In genomic region chr14:50520947-50521815, GRCh38 we compare ENCODE assay signal across 8 cellular contexts. TPM values are rescaled to one million over a fixed set of nuclear protein-coding genes. Genes with fewer than 3 reads are reported as not detected.
A peak's percentile ranks its signal among the peaks of the same experiment; 100 is the strongest.
DNase-seq lines count a peak whose midpoint lies in the region; ATAC-seq, FAIRE-seq and TF ChIP-seq lines count a peak whose summit lies in the region.

No MANE protein-coding gene starts in this region.

- peaks cover 12% of the 10 kb centered on the region for H3K36me3 Mint-ChIP-seq in stimulated activated effector memory CD8-positive, alpha-beta T cell treated with anti-CD3 and anti-CD28 coated beads, Interleukin-12 subunit alpha, Interleukin-12 subunit beta, amount 100 ng/mL, for 72 hours

- H3K4me1 Mint-ChIP-seq in stimulated activated effector memory CD8-positive, alpha-beta T cell treated with anti-CD3 and anti-CD28 coated beads, Interleukin-12 subunit alpha, Interleukin-12 subunit beta, amount 100 ng/mL, for 72 hours = peaks cover 48% of the 10 kb centered on the region

- H3K27ac Mint-ChIP-seq in stimulated activated effector memory CD8-positive, alpha-beta T cell treated with anti-CD3 and anti-CD28 coated beads, Interleukin-12 subunit alpha, Interleukin-12 subunit beta, amount 100 ng/mL, for 72 hours = peak overlapping the region; percentile 95

- peak overlapping the region; percentile 57 for H3K4me3 Mint-ChIP-seq in stimulated activated effector memory CD8-positive, alpha-beta T cell treated with anti-CD3 and anti-CD28 coated beads, Interleukin-12 subunit alpha, Interleukin-12 subunit beta, amount 100 ng/mL, for 72 hours

- no peak overlapping the region for H3K4me3 ChIP-seq in right atrium auricular region
- H3K4me3 ChIP-seq in kidney (ENCODE audit: low read length in 2 of 2) = no peak overlapping the region

- ATAC-seq in GM21381 (IDR thresholded peaks at IDR 0.05; ENCODE audit: unreplicated experiment) = peak; percentile 65
- peak; percentile 92 for ATAC-seq in stimulated activated effector memory CD8-positive, alpha-beta T cell treated with anti-CD3 and anti-CD28 coated beads, Interleukin-12 subunit alpha, Interleukin-12 subunit beta, amount 100 ng/mL, for 72 hours

- H3K9me3 ChIP-seq in right atrium auricular region (no peaks in the 10 kb centered on the region), kidney (ENCODE audit: control insufficient read depth in 1 of 2, low read length in 2 of 2) (no peaks in the 10 kb centered on the region)

- no peak for FAIRE-seq in kidney (lab: Jason Lieb, UNC)

- intact Hi-C loops in kidney (cut with DNase I) = no loop called here

- TF ChIP-seq CTCF in right atrium auricular region (IDR thresholded peaks at IDR 0.05) = no peak
- no peak for TF ChIP-seq CTCF in kidney (IDR thresholded peaks at IDR 0.05; ENCODE audit: borderline replicate concordance, extremely low read depth, insufficient read depth)

- no peaks in the 10 kb centered on the region for H3K36me3 ChIP-seq in right atrium auricular region
- no peaks in the 10 kb centered on the region for H3K36me3 ChIP-seq in kidney (ENCODE audit: control insufficient read depth in 1 of 2, insufficient read depth in 2 of 2, low read length in 2 of 2)

- peak overlapping the region; percentile 4 to 11 for H3K27ac ChIP-seq in right atrium auricular region
- H3K27ac ChIP-seq in kidney (ENCODE audit: low read depth in 2 of 2, low read length in 2 of 2) = no peak overlapping the region

- H3K4me1 ChIP-seq in right atrium auricular region (peaks cover 0 to 9% of the 10 kb centered on the region in 2 donors), kidney (ENCODE audit: control insufficient read depth in 1 of 2, insufficient read depth in 1 of 2, low read depth in 1 of 2, low read length in 2 of 2) (peaks cover 6% of the 10 kb centered on the region in 2 donors)

- no peaks in the 10 kb centered on the region for H3K27me3 ChIP-seq in right atrium auricular region

- H3K9me3 Mint-ChIP-seq in stimulated activated effector memory CD8-positive, alpha-beta T cell treated with anti-CD3 and anti-CD28 coated beads, Interleukin-12 subunit alpha, Interleukin-12 subunit beta, amount 100 ng/mL, for 72 hours = no peaks in the 10 kb centered on the region

- DNase-seq in CD1c-positive myeloid dendritic cell (ENCODE audit: extremely low spot score) (peak; percentile 16), HS-27A (ENCODE audit: low read depth) (peak; percentile 79), right atrium auricular region (ENCODE audit: low spot score) (no peak), kidney (no peak), NAMALWA (ENCODE audit: low spot score) (no peak)
- DNase-seq in activated T-helper 9 cell treated with anti-CD3 and anti-CD28 coated beads, Interleukin-2, amount 50 U/mL, for 16 hours (ENCODE audit: low read depth) = peak; percentile 42
- DNase-seq in stimulated activated effector memory CD8-positive, alpha-beta T cell treated with anti-CD3 and anti-CD28 coated beads, Interleukin-12 subunit alpha, Interleukin-12 subunit beta, amount 100 ng/mL, for 72 hours (ENCODE audit: low spot score in 2 of 2) = peak in 1 of 2 donors; percentile 69

- H3K9ac ChIP-seq in kidney (ENCODE audit: low read length in 2 of 2) = no peak overlapping the region

RNA-seq across cellular contexts. Expression of gene MAP4K5, which starts 11.2 kb away (rescaled TPM):
- total RNA-seq in right atrium auricular region = 10 to 100 TPM; 37.5 to 44.4 TPM
- 47.8 TPM for total RNA-seq in kidney
- polyA plus RNA-seq in kidney (ENCODE audit: insufficient read depth, low read depth, low replicate concordance) = 9.4 TPM

RNA-seq across cellular contexts. Expression of gene ATL1, which starts 38.8 kb away (rescaled TPM):
- total RNA-seq in right atrium auricular region = 1 to 10 TPM; 2.2 to 2.6 TPM
- total RNA-seq in kidney = 5.9 TPM
- polyA plus RNA-seq in kidney (ENCODE audit: insufficient read depth, low read depth, low replicate concordance) = 4.0 TPM

Comparison
In these comparisons a context has a peak if more than half of its experiments do, and no peak if none do; other contexts are left out.
1. DNase-seq: peak in CD1c-positive myeloid dendritic cell (single experiment), HS-27A (single experiment) and activated T-helper 9 cell treated with anti-CD3 and anti-CD28 coated beads, Interleukin-2, amount 50 U/mL, for 16 hours (single experiment); none in right atrium auricular region (single experiment), kidney (single experiment) and NAMALWA (single experiment).
2. H3K27ac ChIP-seq: peak in right atrium auricular region (2 of 2); none in kidney (0 of 2).